ENCODE assay signal across 1 cellular context in genomic region chr12:95214466-95214865, GRCh38.
TF ChIP-seq lines count a peak whose summit lies in the region.

No MANE protein-coding gene starts in this region.

TF ChIP-seq in GM12878, 131 proteins besides CTCF, POLR2A, EP300 and RAD21 (continued from another document):
- TF ChIP-seq ZNF687 (IDR thresholded peaks at IDR 0.05) (no peak), BCL11A (IDR thresholded peaks at IDR 0.05; ENCODE audit: low read depth, low read length) (no peak), NR2C1 (IDR thresholded peaks at IDR 0.05) (no peak), BHLHE40 (IDR thresholded peaks at IDR 0.05; ENCODE audit: borderline replicate concordance in 1 of 2, low read depth in 2 of 2, low read length in 1 of 2) (no peak), ZSCAN29 (IDR thresholded peaks at IDR 0.05) (no peak), ATF7 (IDR thresholded peaks at IDR 0.05; ENCODE audit: low read depth) (no peak), BRCA1 (IDR thresholded peaks at IDR 0.05; ENCODE audit: low read depth, low read length) (no peak), NFXL1 (IDR thresholded peaks at IDR 0.05; ENCODE audit: borderline replicate concordance) (no peak), ZNF217 (IDR thresholded peaks at IDR 0.05) (no peak), IRF3 (IDR thresholded peaks at IDR 0.05) (no peak), MTA3 (IDR thresholded peaks at IDR 0.05; ENCODE audit: borderline replicate concordance, low read length) (no peak)
